ENCODE assay signal across 8 cellular contexts in the genomic region with DNA sequence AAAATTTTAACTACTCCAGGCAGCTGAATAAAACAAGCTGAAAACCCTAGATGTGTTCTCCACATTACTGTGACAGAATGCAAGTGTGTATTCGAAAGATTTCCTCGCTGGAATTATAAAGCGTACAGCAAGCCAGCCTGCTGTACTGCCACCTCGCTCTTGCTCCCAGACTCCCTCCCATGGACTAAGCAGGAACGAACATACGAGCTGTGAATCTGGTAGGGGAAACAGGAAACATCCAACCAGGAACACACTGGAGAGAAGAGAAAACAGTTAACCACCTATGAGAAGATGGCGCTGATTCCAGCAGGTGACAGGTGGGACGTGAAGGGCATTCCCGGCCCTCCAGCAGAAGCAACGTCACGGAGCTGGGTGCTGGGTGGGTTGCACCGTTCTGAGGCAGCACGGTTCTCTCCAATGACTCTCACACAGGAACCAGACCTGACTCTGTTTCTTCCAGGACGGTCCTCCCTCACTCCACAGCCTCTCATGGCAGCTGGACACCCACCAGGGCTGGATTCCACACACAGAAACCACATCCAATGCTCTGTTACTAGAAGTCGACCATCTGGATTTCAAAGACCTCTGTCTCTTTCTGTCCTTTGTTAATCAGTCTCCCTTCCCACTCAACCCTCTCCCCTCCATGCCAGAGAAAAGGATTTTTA.
DNase-seq lines count a peak whose midpoint lies in the region; ATAC-seq and TF ChIP-seq lines count a peak whose summit lies in the region.

No MANE protein-coding gene starts in this region.

- H3K36me3 Mint-ChIP-seq in naive thymus-derived CD4-positive, alpha-beta T cell, result peaks cover 0 to 36% (median 14%) of the 10 kb centered on the region in 5 donors

- intact Hi-C loops in naive thymus-derived CD4-positive, alpha-beta T cell (cut with micrococcal nuclease), result no loop called here

- no peaks in the 10 kb centered on the region for H3K27me3 ChIP-seq in naive thymus-derived CD4-positive, alpha-beta T cell (ENCODE audit: control insufficient read depth in 2 of 2, insufficient read depth in 2 of 2, low read length in 2 of 2)

- peaks cover 0 to 4% (median 0%) of the 10 kb centered on the region in 11 donors for H3K9me3 Mint-ChIP-seq in naive thymus-derived CD4-positive, alpha-beta T cell

- H3K4me3 Mint-ChIP-seq in naive thymus-derived CD4-positive, alpha-beta T cell, result no peak overlapping the region

- no peak overlapping the region for H3K27ac ChIP-seq in naive thymus-derived CD4-positive, alpha-beta T cell (ENCODE audit: low read depth, low read length)

- no peak for ATAC-seq in GM19463 (IDR thresholded peaks at IDR 0.05; ENCODE audit: unreplicated experiment)
- ATAC-seq in GM18907 (IDR thresholded peaks at IDR 0.05; ENCODE audit: unreplicated experiment), result no peak
- no peak for ATAC-seq in naive thymus-derived CD4-positive, alpha-beta T cell

- H3K27me3 Mint-ChIP-seq in naive thymus-derived CD4-positive, alpha-beta T cell, result no peaks in the 10 kb centered on the region

- H3K36me3 ChIP-seq in naive thymus-derived CD4-positive, alpha-beta T cell (ENCODE audit: control insufficient read depth in 2 of 3, insufficient read depth in 3 of 3, low read length in 3 of 3), result no peaks in the 10 kb centered on the region

- peaks cover 12 to 43% (median 26%) of the 10 kb centered on the region in 7 donors for H3K4me1 Mint-ChIP-seq in naive thymus-derived CD4-positive, alpha-beta T cell

- CTCF ChIA-PET in naive thymus-derived CD4-positive, alpha-beta T cell (lab: Charles Lee), result interaction anchor here (0.6 kb wide), 1 partner anchor 584 kb away, joined by 3 read pairs; no protein-coding TSS in a partner anchor

- DNase-seq in C1 segment of cervical spinal cord (lab: John Stamatoyannopoulos, UW) (peak in 11 of 14 donors; percentile 8 to 85 (median 31)), NCI-H510A (lab: John Stamatoyannopoulos, UW) (peak; percentile 91), fibroblast of villous mesenchyme (ENCODE audit: low read depth) (peak; percentile 76), occipital lobe (lab: John Stamatoyannopoulos, UW) (peak; percentile 36), KG1 (lab: John Stamatoyannopoulos, UW) (no peak)
- DNase-seq in naive thymus-derived CD4-positive, alpha-beta T cell, result no peak

- TF ChIP-seq CTCF in fibroblast of villous mesenchyme (IDR thresholded peaks at IDR 0.05; ENCODE audit: insufficient read depth, low read depth, low read length), result peak; percentile 60

- POLR2A ChIA-PET in naive thymus-derived CD4-positive, alpha-beta T cell (lab: Charles Lee), result no interaction called here

- peaks cover 0 to 5% (median 0%) of the 10 kb centered on the region in 3 experiments for H3K9me3 ChIP-seq in naive thymus-derived CD4-positive, alpha-beta T cell (ENCODE audit: control insufficient read depth in 2 of 3, low read length in 3 of 3)

- H3K27ac Mint-ChIP-seq in naive thymus-derived CD4-positive, alpha-beta T cell, result peak overlapping the region in 1 of 9 donors; percentile 9

- H3K4me1 ChIP-seq in naive thymus-derived CD4-positive, alpha-beta T cell (ENCODE audit: control insufficient read depth in 2 of 2, insufficient read depth in 2 of 2, low read length in 2 of 2), result peaks cover 5 to 6% of the 10 kb centered on the region in 2 donors

- no peak overlapping the region for H3K4me3 ChIP-seq in fibroblast of villous mesenchyme (ENCODE audit: low read depth, low read length)
- no peak overlapping the region for H3K4me3 ChIP-seq in naive thymus-derived CD4-positive, alpha-beta T cell (ENCODE audit: low read length)

Comparison
In these comparisons a context has a peak if more than half of its experiments do, and no peak if none do; other contexts are left out.
1. DNase-seq: peak in C1 segment of cervical spinal cord (11 of 14), NCI-H510A (single experiment), fibroblast of villous mesenchyme (single experiment) and occipital lobe (single experiment); none in KG1 (single experiment) and naive thymus-derived CD4-positive, alpha-beta T cell (0 of 9).